ENCODE assay signal across 28 cellular contexts in genomic region chr4:108943971-108944370, GRCh38.
"Had no signal": no experiment of that assay in that cellular context is flagged by ENCODE, and none has a peak within 500 bp of the region (broad histone marks: within the 10 kb centered on the region; RNA-seq: fewer than 3 reads in every experiment).

No MANE protein-coding gene starts in this region.

- DNase-seq: activated CD4-positive, alpha-beta T cell treated with anti-CD3 and anti-CD28 coated beads for 36 hours; activated CD4-positive, CD25-positive, alpha-beta regulatory T cell; activated CD8-positive, alpha-beta memory T cell treated with anti-CD3 and anti-CD28 coated beads, Interleukin-2, amount 10 ng/mL, durations not matched to agents 7 days and 5 days; activated CD8-positive, alpha-beta T cell treated with anti-CD3 and anti-CD28 coated beads, Interleukin-2, amount 10 ng/mL, durations not matched to agents 7 days and 5 days; activated naive CD4-positive, alpha-beta T cell treated with Interleukin-2 at 50 U/mL for 16 hours; activated T-cell treated with anti-CD3 and anti-CD28 coated beads, Interleukin-2, amount 50 U/mL, for 48 hours; aorta; body of pancreas; cortex of kidney; effector memory CD8-positive, alpha-beta T cell; islet precursor cell; left ventricle myocardium inferior; naive B cell; pancreas; retina; sigmoid colon; stimulated activated CD4-positive, alpha-beta T cell treated with anti-CD3 and anti-CD28 coated beads, Interleukin-15, amount 100 ng/mL, for 24 hours; stimulated activated naive CD4-positive, alpha-beta T cell; T-helper 9 cell had no signal

- FAIRE-seq: frontal cortex, pancreas, TTC549 had no signal

- H3K9me3 Mint-ChIP-seq: activated T-helper 2 cell treated with anti-CD3 and anti-CD28 coated beads, Interferon-gamma antibody, Interleukin-2, Interleukin-4, amounts not matched to agents 10 μg/mL and 5 μg/mL and 100 μg/mL, durations not matched to agents 14 hours and 24 hours and 36 hours; effector memory CD8-positive, alpha-beta T cell; naive B cell; T-helper 1 cell treated with Interleukin-12 subunit alpha and Interleukin-12 subunit beta and Interleukin-4 antibody, amounts not matched to agents 30 μg/mL and 1 μg/mL, for 36 hours had no signal

- H3K36me3 Mint-ChIP-seq: activated CD8-positive, alpha-beta memory T cell treated with anti-CD3 and anti-CD28 coated beads, Interleukin-2, amount 10 ng/mL, durations not matched to agents 7 days and 5 days; activated naive CD8-positive, alpha-beta T cell; naive B cell had no signal

- H3K27ac ChIP-seq: body of pancreas, left ventricle myocardium inferior, pancreas, prostate gland, sigmoid colon, suprapubic skin, tibial nerve had no signal

- H3K4me1 ChIP-seq: body of pancreas, pancreas, prostate gland, sigmoid colon, suprapubic skin, tibial nerve had no signal

- H3K4me3 ChIP-seq: body of pancreas, left ventricle myocardium inferior, pancreas, prostate gland, sigmoid colon, suprapubic skin, tibial nerve had no signal

- H3K27me3 Mint-ChIP-seq: activated CD4-positive, alpha-beta T cell treated with anti-CD3 and anti-CD28 coated beads for 36 hours had no signal

- ATAC-seq: activated CD4-positive, alpha-beta T cell treated with anti-CD3 and anti-CD28 coated beads for 36 hours; activated CD8-positive, alpha-beta memory T cell treated with anti-CD3 and anti-CD28 coated beads, Interleukin-2, amount 10 ng/mL, durations not matched to agents 7 days and 5 days; activated CD8-positive, alpha-beta T cell treated with anti-CD3 and anti-CD28 coated beads, Interleukin-2, amount 10 ng/mL, durations not matched to agents 7 days and 5 days; body of pancreas; effector memory CD8-positive, alpha-beta T cell; esophagus mucosa; pancreas had no signal

- H3K4me3 Mint-ChIP-seq: activated CD4-positive, alpha-beta T cell treated with anti-CD3 and anti-CD28 coated beads for 36 hours; activated CD8-positive, alpha-beta memory T cell treated with anti-CD3 and anti-CD28 coated beads, Interleukin-2, amount 10 ng/mL, durations not matched to agents 7 days and 5 days; activated CD8-positive, alpha-beta T cell treated with anti-CD3 and anti-CD28 coated beads, Interleukin-2, amount 10 ng/mL, durations not matched to agents 7 days and 5 days; activated naive CD8-positive, alpha-beta T cell; effector memory CD8-positive, alpha-beta T cell; naive B cell; T-helper 1 cell treated with Interleukin-12 subunit alpha and Interleukin-12 subunit beta and Interleukin-4 antibody, amounts not matched to agents 30 μg/mL and 1 μg/mL, for 36 hours had no signal

- H3K36me3 ChIP-seq: left ventricle myocardium inferior, pancreas, prostate gland, sigmoid colon, suprapubic skin, tibial nerve had no signal

- H3K4me1 Mint-ChIP-seq: activated CD4-positive, alpha-beta T cell treated with anti-CD3 and anti-CD28 coated beads for 36 hours; naive B cell had no signal

- H3K27me3 ChIP-seq: body of pancreas, pancreas, sigmoid colon, suprapubic skin, tibial nerve had no signal

- H3K27ac Mint-ChIP-seq: activated CD4-positive, alpha-beta T cell treated with anti-CD3 and anti-CD28 coated beads for 36 hours; activated CD8-positive, alpha-beta memory T cell treated with anti-CD3 and anti-CD28 coated beads, Interleukin-2, amount 10 ng/mL, durations not matched to agents 7 days and 5 days; activated CD8-positive, alpha-beta T cell treated with anti-CD3 and anti-CD28 coated beads, Interleukin-2, amount 10 ng/mL, durations not matched to agents 7 days and 5 days; activated naive CD8-positive, alpha-beta T cell; activated T-helper 2 cell treated with anti-CD3 and anti-CD28 coated beads, Interferon-gamma antibody, Interleukin-2, Interleukin-4, amounts not matched to agents 10 μg/mL and 5 μg/mL and 100 μg/mL, durations not matched to agents 14 hours and 24 hours and 36 hours; effector memory CD8-positive, alpha-beta T cell; naive B cell; T-helper 1 cell treated with Interleukin-12 subunit alpha and Interleukin-12 subunit beta and Interleukin-4 antibody, amounts not matched to agents 30 μg/mL and 1 μg/mL, for 36 hours had no signal

- H3K9me3 ChIP-seq: body of pancreas, left ventricle myocardium inferior, pancreas, prostate gland, sigmoid colon, suprapubic skin, tibial nerve had no signal
